10 cellular contexts compared by ENCODE assay signal in the genomic region with DNA sequence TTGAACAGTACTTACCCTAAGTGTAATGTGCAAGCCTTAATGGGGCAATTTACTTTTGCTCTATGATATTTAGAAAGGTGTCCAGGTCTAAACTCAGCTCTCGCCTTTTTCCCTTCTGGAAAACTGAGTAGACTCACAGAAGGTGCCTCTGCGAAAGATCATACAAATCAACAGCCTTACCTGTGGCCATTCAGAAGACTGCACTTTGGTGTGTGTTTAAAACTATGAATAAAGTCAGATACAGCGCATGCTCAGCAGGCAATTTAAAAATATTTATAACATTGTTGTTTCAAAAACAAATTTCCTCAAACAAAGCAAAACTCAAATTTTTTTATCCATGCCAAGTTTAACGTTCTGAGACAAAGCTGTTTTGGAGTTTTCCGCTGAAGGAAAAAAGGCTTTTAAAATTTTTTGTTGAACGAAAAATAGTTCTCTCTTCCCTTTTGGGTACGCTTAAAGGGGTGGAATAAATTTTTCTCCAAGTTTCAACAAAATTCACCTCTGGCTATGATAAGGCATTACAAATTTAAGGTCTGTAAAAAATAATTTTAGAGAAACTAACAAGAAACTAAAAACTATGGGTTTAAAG.
DNase-seq lines count a peak whose midpoint lies in the region; ATAC-seq and TF ChIP-seq lines count a peak whose summit lies in the region.
"Had no signal": no experiment of that assay in that cellular context is flagged by ENCODE, and none has a peak within 500 bp of the region (broad histone marks: within the 10 kb centered on the region; RNA-seq: fewer than 3 reads in every experiment).

No MANE protein-coding gene starts in this region.

- H2BK120ac ChIP-seq in mesenchymal stem cell (ENCODE audit: low read depth, low read length), result no peak overlapping the region

- no peak overlapping the region for H3K23ac ChIP-seq in mesenchymal stem cell (ENCODE audit: low read length in 2 of 2)

- H2BK15ac ChIP-seq in mesenchymal stem cell (ENCODE audit: low read depth, poor library complexity, severe bottlenecking), result no peak overlapping the region

- no peak overlapping the region for H4K91ac ChIP-seq in mesenchymal stem cell (ENCODE audit: low read length)

- peak overlapping the region; percentile 85 for H3K9ac ChIP-seq in mesenchymal stem cell (ENCODE audit: low read length)
- H3K9ac ChIP-seq: parathyroid adenoma had no signal

- peaks cover 2% of the 10 kb centered on the region for H3K4me1 ChIP-seq in mesenchymal stem cell (ENCODE audit: control insufficient read depth, insufficient read depth, low read depth, low read length)

- H3K9me3 Mint-ChIP-seq in endothelial cell (ENCODE audit: unreplicated experiment), result no peaks in the 10 kb centered on the region
- no peaks in the 10 kb centered on the region for H3K9me3 Mint-ChIP-seq in stimulated activated effector memory CD8-positive, alpha-beta T cell treated with anti-CD3 and anti-CD28 coated beads, Interleukin-12 subunit alpha, Interleukin-12 subunit beta, amount 100 ng/mL, for 72 hours
- H3K9me3 Mint-ChIP-seq: activated CD4-positive, alpha-beta memory T cell treated with anti-CD3 and anti-CD28 coated beads, Interleukin-2, amount 10 ng/mL, durations not matched to agents 7 days and 5 days had no signal

- no peak overlapping the region for H2AFZ ChIP-seq in mesenchymal stem cell (ENCODE audit: low read depth, low read length)
- H2AFZ ChIP-seq: parathyroid adenoma had no signal

- H3K4me3 ChIP-seq in mesenchymal stem cell (ENCODE audit: insufficient read depth in 1 of 2, low read depth in 1 of 2, low read length in 2 of 2), result no peak overlapping the region

- DNase-seq in NCI-H526 (lab: John Stamatoyannopoulos, UW), result peak; percentile 84 to 93
- no peak for DNase-seq in mesenchymal stem cell
- no peak for DNase-seq in cortex of kidney (lab: John Stamatoyannopoulos, UW)
- no peak for DNase-seq in endothelial cell (ENCODE audit: low spot score)
- no peak for DNase-seq in stimulated activated effector memory CD8-positive, alpha-beta T cell treated with anti-CD3 and anti-CD28 coated beads, Interleukin-12 subunit alpha, Interleukin-12 subunit beta, amount 100 ng/mL, for 72 hours (ENCODE audit: low spot score in 2 of 2)
- no peak for DNase-seq in GF-D8 (lab: John Stamatoyannopoulos, UW)
- DNase-seq: activated CD4-positive, alpha-beta memory T cell treated with anti-CD3 and anti-CD28 coated beads, Interleukin-2, amount 10 ng/mL, durations not matched to agents 7 days and 5 days had no signal

- no peaks in the 10 kb centered on the region for H3K4me1 Mint-ChIP-seq in endothelial cell (ENCODE audit: unreplicated experiment)
- no peaks in the 10 kb centered on the region for H3K4me1 Mint-ChIP-seq in stimulated activated effector memory CD8-positive, alpha-beta T cell treated with anti-CD3 and anti-CD28 coated beads, Interleukin-12 subunit alpha, Interleukin-12 subunit beta, amount 100 ng/mL, for 72 hours

- TF ChIP-seq CTCF in GM12872 (IDR thresholded peaks at IDR 0.05; ENCODE audit: insufficient read depth, low read depth, low read length) (peak; percentile 40; the same call in 2 of the 3 replicates), endothelial cell (IDR thresholded peaks at IDR 0.05; ENCODE audit: unreplicated experiment) (no peak)

- no peak overlapping the region for H4K8ac ChIP-seq in mesenchymal stem cell (ENCODE audit: low read length)

- peaks cover 21% of the 10 kb centered on the region for H3K79me1 ChIP-seq in mesenchymal stem cell (replicated peaks; ENCODE audit: low read length, poor library complexity, severe bottlenecking)

- H2BK12ac ChIP-seq in mesenchymal stem cell (ENCODE audit: low read length in 2 of 2), result no peak overlapping the region

- no peak overlapping the region for H3K27ac ChIP-seq in mesenchymal stem cell (ENCODE audit: low read length, poor library complexity, severe bottlenecking)
- H3K27ac ChIP-seq: parathyroid adenoma had no signal

- H3K9me3 ChIP-seq in mesenchymal stem cell (ENCODE audit: control insufficient read depth, low read length), result no peaks in the 10 kb centered on the region

- H3K4me3 Mint-ChIP-seq in endothelial cell (ENCODE audit: unreplicated experiment), result no peak overlapping the region
- H3K4me3 Mint-ChIP-seq in stimulated activated effector memory CD8-positive, alpha-beta T cell treated with anti-CD3 and anti-CD28 coated beads, Interleukin-12 subunit alpha, Interleukin-12 subunit beta, amount 100 ng/mL, for 72 hours, result no peak overlapping the region
- H3K4me3 Mint-ChIP-seq: activated CD4-positive, alpha-beta memory T cell treated with anti-CD3 and anti-CD28 coated beads, Interleukin-2, amount 10 ng/mL, durations not matched to agents 7 days and 5 days had no signal

- H2AK5ac ChIP-seq in mesenchymal stem cell (ENCODE audit: low read length, severe bottlenecking), result no peak overlapping the region

- no peaks in the 10 kb centered on the region for H3K27me3 Mint-ChIP-seq in endothelial cell (ENCODE audit: unreplicated experiment)

- H3K14ac ChIP-seq in mesenchymal stem cell (ENCODE audit: low read length in 2 of 2), result no peak overlapping the region

- WGBS in mesenchymal stem cell, result 100% methylated on average over 4 of the region's 7 CpGs

- H3K18ac ChIP-seq in mesenchymal stem cell (ENCODE audit: low read depth in 1 of 2, low read length in 2 of 2), result no peak overlapping the region

- no peak overlapping the region for H2BK5ac ChIP-seq in mesenchymal stem cell (ENCODE audit: low read depth, low read length, poor library complexity, severe bottlenecking)

- no peak overlapping the region for H3K27ac Mint-ChIP-seq in endothelial cell (ENCODE audit: unreplicated experiment)
- no peak overlapping the region for H3K27ac Mint-ChIP-seq in stimulated activated effector memory CD8-positive, alpha-beta T cell treated with anti-CD3 and anti-CD28 coated beads, Interleukin-12 subunit alpha, Interleukin-12 subunit beta, amount 100 ng/mL, for 72 hours
- H3K27ac Mint-ChIP-seq: activated CD4-positive, alpha-beta memory T cell treated with anti-CD3 and anti-CD28 coated beads, Interleukin-2, amount 10 ng/mL, durations not matched to agents 7 days and 5 days had no signal

- no peak overlapping the region for H3K4ac ChIP-seq in mesenchymal stem cell (ENCODE audit: low read depth in 1 of 2, low read length in 2 of 2)

- peak; percentile 28 for ATAC-seq in HG02642 (IDR thresholded peaks at IDR 0.05; ENCODE audit: poor library complexity, unreplicated experiment)
- ATAC-seq in stimulated activated effector memory CD8-positive, alpha-beta T cell treated with anti-CD3 and anti-CD28 coated beads, Interleukin-12 subunit alpha, Interleukin-12 subunit beta, amount 100 ng/mL, for 72 hours, result no peak

- H3K27me3 ChIP-seq in mesenchymal stem cell (ENCODE audit: control insufficient read depth in 1 of 2, insufficient read depth in 1 of 2, low read length in 2 of 2), result no peaks in the 10 kb centered on the region

- H3K4me2 ChIP-seq in mesenchymal stem cell (ENCODE audit: low read length, poor library complexity, severe bottlenecking), result no peak overlapping the region

- no peaks in the 10 kb centered on the region for H3K36me3 ChIP-seq in mesenchymal stem cell (ENCODE audit: control insufficient read depth in 1 of 2, insufficient read depth in 2 of 2, low read depth in 1 of 2, low read length in 2 of 2)

- H3K36me3 Mint-ChIP-seq in endothelial cell (ENCODE audit: low read depth, unreplicated experiment), result no peaks in the 10 kb centered on the region
- H3K36me3 Mint-ChIP-seq in stimulated activated effector memory CD8-positive, alpha-beta T cell treated with anti-CD3 and anti-CD28 coated beads, Interleukin-12 subunit alpha, Interleukin-12 subunit beta, amount 100 ng/mL, for 72 hours, result no peaks in the 10 kb centered on the region

Comparison
In these comparisons a context has a peak if more than half of its experiments do, and no peak if none do; other contexts are left out.
1. DNase-seq: peak in NCI-H526 (2 of 2); none in mesenchymal stem cell (single experiment), cortex of kidney (single experiment), endothelial cell (single experiment), stimulated activated effector memory CD8-positive, alpha-beta T cell treated with anti-CD3 and anti-CD28 coated beads, Interleukin-12 subunit alpha, Interleukin-12 subunit beta, amount 100 ng/mL, for 72 hours (0 of 2) and GF-D8 (single experiment).